Comparison of ENCODE assay signal across 15 cellular contexts in the genomic region with DNA sequence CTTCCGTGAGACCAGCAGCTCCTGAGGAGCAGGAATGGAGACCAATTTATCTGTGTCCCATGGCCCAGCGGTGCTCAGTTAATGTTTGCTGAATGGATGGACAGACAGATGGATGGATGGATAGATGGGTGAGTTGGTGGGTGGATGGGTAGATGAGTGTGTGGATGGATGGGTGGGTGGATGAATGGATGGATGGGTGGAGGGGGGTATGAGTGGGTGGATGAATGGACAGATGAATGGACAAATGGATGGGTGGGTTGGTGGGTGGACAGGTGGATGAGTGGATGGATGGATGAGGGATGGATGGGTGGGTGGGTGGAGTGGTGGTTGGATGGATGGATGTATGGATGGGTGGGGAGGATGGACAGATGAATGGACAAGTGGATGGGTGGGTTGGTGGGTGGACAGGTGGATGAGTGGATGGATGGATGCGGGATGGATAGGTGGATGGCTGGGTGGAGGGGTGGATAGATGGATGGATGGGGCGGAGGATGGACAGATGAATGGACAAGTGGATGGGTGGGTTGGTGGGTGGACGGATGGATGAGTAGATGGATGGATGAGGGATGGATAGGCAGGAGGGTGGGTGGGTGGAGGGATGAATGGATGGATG. TPM values are rescaled to one million over a fixed set of nuclear protein-coding genes. Genes with fewer than 3 reads are reported as not detected.
A peak's percentile ranks its signal among the peaks of the same experiment; 100 is the strongest.
DNase-seq lines count a peak whose midpoint lies in the region; ATAC-seq, FAIRE-seq and TF ChIP-seq lines count a peak whose summit lies in the region.
"Had no signal": no experiment of that assay in that cellular context is flagged by ENCODE, and none has a peak within 500 bp of the region (broad histone marks: within the 10 kb centered on the region; RNA-seq: fewer than 3 reads in every experiment).

No MANE protein-coding gene starts in this region.

- H3K27me3 ChIP-seq in BLaER1 (peaks cover 12% of the 10 kb centered on the region), keratinocyte (ENCODE audit: control insufficient read depth, extremely low read depth, insufficient read depth, low read length) (no peaks in the 10 kb centered on the region), spleen (replicated peaks in 1 of 7) (peaks cover 0 to 17% (median 0%) of the 10 kb centered on the region in 7 donors)

- H4K20me1 ChIP-seq in BLaER1 (peaks cover 41% of the 10 kb centered on the region; the same call in 1 of the 2 replicates), keratinocyte (ENCODE audit: control insufficient read depth, extremely low read depth, insufficient read depth, low read length) (peaks cover 59% of the 10 kb centered on the region)

- intact Hi-C loops in spleen (cut with DNase I; ENCODE audit: low total_unique reads): no loop called here

- H3K36me3 ChIP-seq in BLaER1: no peaks in the 10 kb centered on the region
- peaks cover 15% of the 10 kb centered on the region for H3K36me3 ChIP-seq in SK-N-MC (ENCODE audit: insufficient read depth, low read length)
- peaks cover 38 to 84% of the 10 kb centered on the region in 2 experiments for H3K36me3 ChIP-seq in keratinocyte (ENCODE audit: control insufficient read depth in 2 of 2, extremely low read depth in 1 of 2, insufficient read depth in 2 of 2, low read length in 2 of 2)
- H3K36me3 ChIP-seq in spleen: peaks cover 0 to 17% (median 1%) of the 10 kb centered on the region in 6 donors

- H3K79me2 ChIP-seq in keratinocyte (ENCODE audit: control insufficient read depth, insufficient read depth, low read length): peaks cover 93% of the 10 kb centered on the region

- H3K4me3 ChIP-seq in BLaER1 (no peak overlapping the region), SK-N-MC (no peak overlapping the region), keratinocyte (ENCODE audit: control insufficient read depth in 2 of 3, extremely low read depth in 1 of 3, insufficient read depth in 2 of 3, low read depth in 1 of 3, low read length in 3 of 3) (peak overlapping the region in 1 of 3 experiments; percentile 44), spleen (no peak overlapping the region)
- H3K4me3 ChIP-seq: GM23248 had no signal

- 91 to 93% (median 92%) methylated on average over 5 of the region's 5 CpGs for WGBS in spleen, 5 donors

- H3K9me1 ChIP-seq in keratinocyte (ENCODE audit: control insufficient read depth, extremely low read depth, insufficient read depth, low read length): peaks cover 15% of the 10 kb centered on the region

- peak overlapping the region; percentile 68; the same call in 1 of the 2 replicates for H3K9ac ChIP-seq in BLaER1
- H3K9ac ChIP-seq in SK-N-MC (ENCODE audit: insufficient read length): no peak overlapping the region
- peak overlapping the region; percentile 26 for H3K9ac ChIP-seq in keratinocyte (ENCODE audit: control insufficient read depth, extremely low read depth, insufficient read depth, low read length)
- H3K9ac ChIP-seq: GM23248 had no signal

- no peak for TF ChIP-seq CTCF in keratinocyte (optimal IDR thresholded peaks at IDR 0.05 in 1 of 3, IDR thresholded peaks at IDR 0.05 in 1 of 3, conservative IDR thresholded peaks at IDR 0.05 in 1 of 3; ENCODE audit: extremely low read depth in 1 of 3, insufficient read depth in 2 of 3, low read length in 3 of 3)
- no peak for TF ChIP-seq CTCF in spleen (IDR thresholded peaks at IDR 0.05 in 8 of 11, conservative IDR thresholded peaks at IDR 0.05 in 3 of 11)

- dilution Hi-C loops in keratinocyte (cut with MboI; ENCODE audit: extremely low pct_ligation_motif_present, low sequenced_read_pairs): no loop called here

- H3K27ac ChIP-seq in BLaER1 (peak overlapping the region; percentile 87), SK-N-MC (peak overlapping the region; percentile 73; the same call in 1 of the 2 replicates), keratinocyte (ENCODE audit: control insufficient read depth, insufficient read depth, low read length) (peak overlapping the region; percentile 56), spleen (peak overlapping the region in 7 of 8 donors; percentile 47 to 81 (median 78))
- H3K27ac ChIP-seq: GM23248 had no signal

- no peak for DNase-seq in SK-N-MC (ENCODE audit: low read depth, low spot score)
- no peak for DNase-seq in keratinocyte (ENCODE audit: low read depth, low spot score)
- DNase-seq in spleen: no peak
- no peak for DNase-seq in C1 segment of cervical spinal cord (lab: John Stamatoyannopoulos, UW)
- no peak for DNase-seq in stimulated activated CD4-positive, alpha-beta T cell treated with anti-CD3 and anti-CD28 coated beads, Interleukin-1b, Interleukin-23, amount 100 ng/mL, for 48 hours
- no peak for DNase-seq in DMS153 (lab: John Stamatoyannopoulos, UW)
- DNase-seq: activated gamma-delta T cell; effector memory CD4-positive, alpha-beta T cell; GM23248; NCI-H226 had no signal

- H3K4me2 ChIP-seq in BLaER1 (peak overlapping the region; percentile 97), keratinocyte (ENCODE audit: control insufficient read depth, extremely low read depth, insufficient read depth, low read depth, low read length) (peak overlapping the region; percentile 67)

- no peaks in the 10 kb centered on the region for H3K9me3 ChIP-seq in BLaER1
- no peaks in the 10 kb centered on the region for H3K9me3 ChIP-seq in SK-N-MC (ENCODE audit: low read depth, low read length)
- no peaks in the 10 kb centered on the region for H3K9me3 ChIP-seq in keratinocyte (ENCODE audit: control insufficient read depth, low read depth, low read length)
- no peaks in the 10 kb centered on the region for H3K9me3 ChIP-seq in spleen

- H3K4me1 ChIP-seq in BLaER1: peaks cover 85% of the 10 kb centered on the region
- peaks cover 85% of the 10 kb centered on the region for H3K4me1 ChIP-seq in keratinocyte (ENCODE audit: control insufficient read depth, extremely low read depth, insufficient read depth, low read length)
- H3K4me1 ChIP-seq in spleen: peaks cover 26 to 95% (median 78%) of the 10 kb centered on the region in 6 donors

- FAIRE-seq in keratinocyte (lab: Jason Lieb, UNC): no peak
- FAIRE-seq: frontal cortex, islet of Langerhans had no signal

- no peak for TF ChIP-seq POLR2A in spleen (IDR thresholded peaks at IDR 0.05)

- H2AFZ ChIP-seq in keratinocyte (ENCODE audit: control insufficient read depth, low read length): no peak overlapping the region
- H2AFZ ChIP-seq: GM23248 had no signal

- ATAC-seq in HG02759 (IDR thresholded peaks at IDR 0.05; ENCODE audit: unreplicated experiment): no peak

RNA-seq across cellular contexts. Expression of a gene that starts 13.4 kb away (rescaled TPM):
- polyA plus RNA-seq in keratinocyte: 55.6 to 70.9 TPM (median 60.3 TPM) in 3 replicates
- 31.9 TPM for polyA plus RNA-seq in keratinocyte (2011; ENCODE audit: low read depth)
- 36.6 and 49.9 TPM in 2 replicates for polyA plus RNA-seq in keratinocyte (2011; cell fraction: cytosol; rRNA removed)
- 176 and 195 TPM in 2 replicates for polyA plus RNA-seq in keratinocyte (2011; cell fraction: nucleus; rRNA removed)
- polyA plus RNA-seq in keratinocyte (2012; ENCODE audit: low replicate concordance): 64.4 and 71.6 TPM in 2 replicates
- 113 to 223 TPM (median 129 TPM) in 3 replicates for polyA minus RNA-seq in keratinocyte
- 152 TPM for polyA minus RNA-seq in keratinocyte (2011; cell fraction: cytosol; rRNA and poly(A)+ RNA removed)
- polyA minus RNA-seq in keratinocyte (2011; cell fraction: nucleus; rRNA and poly(A)+ RNA removed): 153 and 207 TPM in 2 replicates
- total RNA-seq in spleen: 10 to 100 TPM; 10.6 to 35.7 (median 17.1) TPM
- polyA plus RNA-seq in spleen: 1 to 10 TPM; 2.0 to 7.4 (median 2.6) TPM
- total RNA-seq: activated CD8-positive, alpha-beta memory T cell treated with anti-CD3 and anti-CD28 coated beads for 36 hours had no signal
